2 cellular contexts compared by ENCODE assay signal in genomic region chr16:87180069-87180468, GRCh38.
TF ChIP-seq lines count a peak whose summit lies in the region.

No MANE protein-coding gene starts in this region.

TF ChIP-seq in HepG2, 621 proteins besides CTCF, POLR2A, EP300 and RAD21 (continued from another document):
- 0 out of 2 replicates have a peak, but pooled peaks have one; percentile 11 for TF ChIP-seq MNT (IDR thresholded peaks at IDR 0.05)

TF ChIP-seq in WTC11, 78 proteins besides CTCF, POLR2A, EP300 and RAD21 (continued from another document):
- TF ChIP-seq ZNF512 (CRISPR knock-in tag; IDR thresholded peaks at IDR 0.05; ENCODE audit: borderline replicate concordance) (no peak), SMAD3 (CRISPR knock-in tag; IDR thresholded peaks at IDR 0.05; ENCODE audit: borderline replicate concordance) (no peak), RORB (CRISPR knock-in tag; IDR thresholded peaks at IDR 0.05) (no peak), CDX4 (CRISPR knock-in tag; IDR thresholded peaks at IDR 0.05; ENCODE audit: borderline replicate concordance) (no peak), PRRX2 (CRISPR knock-in tag; IDR thresholded peaks at IDR 0.05) (no peak), MAX (CRISPR knock-in tag; IDR thresholded peaks at IDR 0.05) (no peak), NR1H2 (CRISPR knock-in tag; IDR thresholded peaks at IDR 0.05) (no peak), FOXP4 (CRISPR knock-in tag; IDR thresholded peaks at IDR 0.05) (no peak), TEAD4 (CRISPR knock-in tag; IDR thresholded peaks at IDR 0.05) (no peak), PRDM15 (CRISPR knock-in tag; IDR thresholded peaks at IDR 0.05) (no peak), JUN (CRISPR knock-in tag; IDR thresholded peaks at IDR 0.05) (no peak), HMGA2 (CRISPR knock-in tag; IDR thresholded peaks at IDR 0.05) (no peak), EMX1 (CRISPR knock-in tag; IDR thresholded peaks at IDR 0.05) (no peak), TCF7 (CRISPR knock-in tag; IDR thresholded peaks at IDR 0.05; ENCODE audit: low read depth) (no peak), SP1 (CRISPR knock-in tag; conservative IDR thresholded peaks at IDR 0.05) (no peak), HMGXB4 (CRISPR knock-in tag; IDR thresholded peaks at IDR 0.05) (no peak)
